In genomic region chr1:167599839-167600581, GRCh38 we compare ENCODE assay signal across 8 cellular contexts. TPM values are rescaled to one million over a fixed set of nuclear protein-coding genes. Genes with fewer than 3 reads are reported as not detected.
DNase-seq lines count a peak whose midpoint lies in the region; ATAC-seq and TF ChIP-seq lines count a peak whose summit lies in the region.

No MANE protein-coding gene starts in this region.

- DNase-seq in G401 (ENCODE audit: low spot score) (peak; percentile 80), GM20000 (ENCODE audit: low spot score) (peak; percentile 64), HS-27A (ENCODE audit: low read depth) (peak; percentile 2), T-cell (peak in 32 of 34 experiments; percentile 12 to 52 (median 34)), dermis blood vessel endothelial cell (peak; percentile 60), mucosa of descending colon (peak in 1 of 3 donors; percentile 58), superior temporal gyrus (ENCODE audit: extremely low spot score) (no peak), neuronal stem cell (ENCODE audit: low spot score) (no peak)

- no peak overlapping the region for H3K4me2 ChIP-seq in neuronal stem cell (ENCODE audit: insufficient read depth, low read length, poor library complexity, severe bottlenecking)

- H3K23ac ChIP-seq in neuronal stem cell (ENCODE audit: low read depth, low read length, poor library complexity) = no peak overlapping the region

- H3K27me3 ChIP-seq in neuronal stem cell (ENCODE audit: control insufficient read depth in 3 of 3, insufficient read depth in 3 of 3, low read depth in 1 of 3, low read length in 3 of 3) = peaks cover 0 to 8% (median 0%) of the 10 kb centered on the region in 3 experiments

- no CpG with 5 or more reads among the region's 6 CpGs for WGBS in neuronal stem cell (ENCODE audit: extremely low coverage in 2 of 2, insufficient read length in 2 of 2, insufficient replicate concordance in 1 of 2), 2 donors

- ATAC-seq in T-cell (replicated peaks in 1 of 4) (peak; percentile 72 to 94 (median 76)), mucosa of descending colon (peak; percentile 72)

- H3K9ac ChIP-seq in neuronal stem cell (ENCODE audit: low read depth, low read length, poor library complexity) = no peak overlapping the region

- H4K8ac ChIP-seq in neuronal stem cell (ENCODE audit: low read depth, low read length) = no peak overlapping the region

- no peak overlapping the region for H4K91ac ChIP-seq in neuronal stem cell (ENCODE audit: low read depth, low read length, poor library complexity)

- intact Hi-C loops in mucosa of descending colon (cut with DNase I, micrococcal nuclease) = loop anchor here (2.0 to 5.0 kb wide), 2 partner anchors 87 to 89 kb away; no protein-coding TSS in a partner anchor

- H3K14ac ChIP-seq in neuronal stem cell (ENCODE audit: low read length) = no peak overlapping the region

- no peaks in the 10 kb centered on the region for H3K36me3 Mint-ChIP-seq in T-cell

- no peak overlapping the region for H2AK5ac ChIP-seq in neuronal stem cell (ENCODE audit: low read depth, low read length)

- no peaks in the 10 kb centered on the region for H3K9me3 Mint-ChIP-seq in T-cell

- no peak overlapping the region for H2BK120ac ChIP-seq in neuronal stem cell (ENCODE audit: low read depth, low read length)

- H3K27me3 Mint-ChIP-seq in T-cell = peaks cover 0 to 2% of the 10 kb centered on the region in 2 donors

- H3K4ac ChIP-seq in neuronal stem cell (ENCODE audit: low read length) = no peak overlapping the region

- H3K79me1 ChIP-seq in neuronal stem cell (ENCODE audit: low read depth, low read length) = no peaks in the 10 kb centered on the region

- H3K27ac Mint-ChIP-seq in T-cell = peak overlapping the region; percentile 53 to 80

- no peaks in the 10 kb centered on the region for H3K9me3 ChIP-seq in mucosa of descending colon
- no peaks in the 10 kb centered on the region for H3K9me3 ChIP-seq in neuronal stem cell (replicated peaks in 1 of 2; ENCODE audit: control insufficient read depth in 2 of 2, insufficient read depth in 1 of 2, low read depth in 1 of 2, low read length in 2 of 2)

- no peak overlapping the region for H3K27ac ChIP-seq in neuronal stem cell (replicated peaks; ENCODE audit: low read length)

- H3K4me1 ChIP-seq in mucosa of descending colon (ENCODE audit: low read depth) (peaks cover 17% of the 10 kb centered on the region), neuronal stem cell (ENCODE audit: control insufficient read depth in 2 of 2, insufficient read depth in 1 of 2, low read depth in 1 of 2, low read length in 2 of 2) (no peaks in the 10 kb centered on the region)

- H2BK5ac ChIP-seq in neuronal stem cell (ENCODE audit: low read length) = no peak overlapping the region

- no peak overlapping the region for H3K4me3 ChIP-seq in mucosa of descending colon
- H3K4me3 ChIP-seq in neuronal stem cell (ENCODE audit: low read length in 2 of 2) = no peak overlapping the region

- in situ Hi-C loops in G401 (cut with HindIII; ENCODE audit: low sequenced_read_pairs) = no loop called here

- no peak overlapping the region for H2BK15ac ChIP-seq in neuronal stem cell (ENCODE audit: low read length)

- no peak overlapping the region for H3K18ac ChIP-seq in neuronal stem cell (ENCODE audit: low read length)

- no peak overlapping the region for H2BK12ac ChIP-seq in neuronal stem cell (ENCODE audit: low read length)

- no peak overlapping the region for H2AFZ ChIP-seq in neuronal stem cell (ENCODE audit: low read length)

- POLR2A ChIA-PET in T-cell (lab: Charles Lee) = interaction anchor here in 1 of 2 donors (0.6 to 1.0 kb wide), 3 partner anchors 37 to 330 kb away, joined by 5 read pairs; no protein-coding TSS in a partner anchor

- peaks cover 38 to 43% (median 42%) of the 10 kb centered on the region in 3 donors for H3K4me1 Mint-ChIP-seq in T-cell

- TF ChIP-seq CTCF in GM20000 (IDR thresholded peaks at IDR 0.05; ENCODE audit: extremely low read depth, missing control alignments) (peak; percentile 52), mucosa of descending colon (IDR thresholded peaks at IDR 0.05) (no peak)

- H3K36me3 ChIP-seq in mucosa of descending colon (ENCODE audit: low read depth) = no peaks in the 10 kb centered on the region
- H3K36me3 ChIP-seq in neuronal stem cell (replicated peaks in 1 of 2; ENCODE audit: control insufficient read depth in 2 of 2, insufficient read depth in 2 of 2, low read length in 2 of 2) = no peaks in the 10 kb centered on the region

- CTCF ChIA-PET in T-cell (lab: Charles Lee) = interaction anchor here (0.5 to 4.2 kb wide), 31 partner anchors 10 to 483 kb away, joined by 3 to 121 read pairs (median 5); partner anchors contain the start of gene CREG1 (in 1 of the 2)

- H3K4me3 Mint-ChIP-seq in T-cell = peak overlapping the region; percentile 26 to 79 (median 49)

RNA-seq across cellular contexts. Expression of gene RCSD1, which starts 30.0 kb away (rescaled TPM):
- not detected in 2 replicates for total RNA-seq in G401 (2014; rRNA removed; shearing (Covaris generic))
- total RNA-seq in T-cell = 100 to 1,000 TPM; 101 to 126 (median 107) TPM
- 49.2 and 55.7 TPM in 2 replicates for total RNA-seq in dermis blood vessel endothelial cell
- total RNA-seq in mucosa of descending colon = 10 to 100 TPM in 1 of 3 donors, 1 to 10 TPM in 2; 3.9 to 10.8 (median 8.4) TPM
- polyA plus RNA-seq in neuronal stem cell (2013, experiment 1 of 2) = 0.22 TPM
- 0.15 TPM for polyA plus RNA-seq in neuronal stem cell (2013, experiment 2 of 2)

RNA-seq across cellular contexts. Expression of gene CREG1, which starts 46.4 kb away (rescaled TPM):
- 1,472 and 1,526 TPM in 2 replicates for total RNA-seq in G401 (2014; rRNA removed; shearing (Covaris generic))
- total RNA-seq in T-cell (10 to 100 TPM in 3 of 5 donors, 1 to 10 TPM in 2; 9.1 to 13.0 (median 10.9) TPM), dermis blood vessel endothelial cell (58.1 and 71.5 TPM in 2 replicates), mucosa of descending colon (10 to 100 TPM; 47.8 to 70.6 (median 58.7) TPM)
- polyA plus RNA-seq in neuronal stem cell (2013, experiment 1 of 2) = 32.6 TPM
- polyA plus RNA-seq in neuronal stem cell (2013, experiment 2 of 2) = 33.4 TPM

Comparison
In these comparisons a context has a peak if more than half of its experiments do, and no peak if none do; other contexts are left out.
1. DNase-seq: peak in G401 (single experiment), GM20000 (single experiment), HS-27A (single experiment), T-cell (32 of 34) and dermis blood vessel endothelial cell (single experiment); none in superior temporal gyrus (single experiment) and neuronal stem cell (single experiment).
2. RNA of gene CREG1, which starts 46.4 kb away (total RNA-seq): 1,472 to 1,526 TPM in G401; 58.1 to 71.5 TPM in dermis blood vessel endothelial cell, 47.8 to 70.6 TPM in mucosa of descending colon and 9.1 to 13.0 TPM in T-cell; every median in the first group is over 10 times any median in the second.